ENCODE assay signal across 8 cellular contexts in genomic region chr1:201537966-201538617, GRCh38. TPM values are rescaled to one million over a fixed set of nuclear protein-coding genes. Genes with fewer than 3 reads are reported as not detected.
DNase-seq lines count a peak whose midpoint lies in the region; ATAC-seq and TF ChIP-seq lines count a peak whose summit lies in the region.

No MANE protein-coding gene starts in this region.

- ATAC-seq in activated T-cell treated with anti-CD3 and anti-CD28 coated beads, Interleukin-2, amount 50 U/mL, for 4 hours: peak in 1 of 2 donors; percentile 9
- ATAC-seq in thoracic aorta (ENCODE audit: insufficient number of reproducible peaks, low FRiP score, low read depth) (no peak), GM19463 (IDR thresholded peaks at IDR 0.05; ENCODE audit: unreplicated experiment) (no peak)

- intact Hi-C loops in adrenal gland (cut with DNase I): no loop called here

- H3K36me3 Mint-ChIP-seq in activated T-cell treated with anti-CD3 and anti-CD28 coated beads, Interleukin-2, amount 50 U/mL, for 4 hours (ENCODE audit: insufficient read depth): peaks cover 2% of the 10 kb centered on the region

- peak overlapping the region in 1 of 4 donors; percentile 72 for H3K4me3 ChIP-seq in adrenal gland
- peak overlapping the region; percentile 87 for H3K4me3 ChIP-seq in thoracic aorta

- H3K9me3 ChIP-seq in adrenal gland (replicated peaks in 1 of 3) (no peaks in the 10 kb centered on the region), thoracic aorta (no peaks in the 10 kb centered on the region)

- WGBS in adrenal gland, 4 donors: 24 to 49% (median 35%) methylated on average over 5 to 6 of the region's 6 CpGs

- H3K4me1 ChIP-seq in adrenal gland (replicated peaks in 1 of 2): peaks cover 0 to 56% of the 10 kb centered on the region in 2 donors
- H3K4me1 ChIP-seq in thoracic aorta (ENCODE audit: control insufficient read depth in 1 of 2, low read depth in 2 of 2): peaks cover 54 to 80% of the 10 kb centered on the region in 2 donors

- no peaks in the 10 kb centered on the region for H3K9me3 Mint-ChIP-seq in activated T-cell treated with anti-CD3 and anti-CD28 coated beads, Interleukin-2, amount 50 U/mL, for 4 hours

- no peak for DNase-seq in activated T-cell treated with anti-CD3 and anti-CD28 coated beads, Interleukin-2, amount 50 U/mL, for 4 hours
- no peak for DNase-seq in activated T-cell treated with anti-CD3 and anti-CD28 coated beads, Interleukin-2, amount 50 U/mL, for 1 hour
- DNase-seq in adrenal gland: peak in 1 of 7 donors; percentile 51
- DNase-seq in kidney tubule cell (ENCODE audit: low spot score): peak; percentile 47
- no peak for DNase-seq in thoracic aorta (ENCODE audit: low spot score)
- DNase-seq in germinal center (ENCODE audit: low spot score): no peak
- no peak for DNase-seq in NCI-H2171 (lab: John Stamatoyannopoulos, UW)

- TF ChIP-seq CTCF in adrenal gland (IDR thresholded peaks at IDR 0.05) (no peak), thoracic aorta (IDR thresholded peaks at IDR 0.05) (no peak)

- peak overlapping the region; percentile 64 for H3K4me3 Mint-ChIP-seq in activated T-cell treated with anti-CD3 and anti-CD28 coated beads, Interleukin-2, amount 50 U/mL, for 4 hours

- no peaks in the 10 kb centered on the region for H3K36me3 ChIP-seq in adrenal gland (replicated peaks in 1 of 2)
- H3K36me3 ChIP-seq in thoracic aorta: no peaks in the 10 kb centered on the region

- H3K27me3 Mint-ChIP-seq in activated T-cell treated with anti-CD3 and anti-CD28 coated beads, Interleukin-2, amount 50 U/mL, for 4 hours (ENCODE audit: low read depth): peaks cover 60% of the 10 kb centered on the region

- peaks cover 20% of the 10 kb centered on the region for H3K4me1 Mint-ChIP-seq in activated T-cell treated with anti-CD3 and anti-CD28 coated beads, Interleukin-2, amount 50 U/mL, for 4 hours (ENCODE audit: low read depth)

- H3K27ac ChIP-seq in adrenal gland (peak overlapping the region in 3 of 5 donors; percentile 0 to 83 (median 77)), thoracic aorta (peak overlapping the region; percentile 92 to 93)

- no peak for TF ChIP-seq POLR2A in adrenal gland (IDR thresholded peaks at IDR 0.05)

- H3K27me3 ChIP-seq in adrenal gland: peaks cover 4% of the 10 kb centered on the region
- no peaks in the 10 kb centered on the region for H3K27me3 ChIP-seq in thoracic aorta (replicated peaks; ENCODE audit: insufficient read depth)

RNA-seq across cellular contexts. Expression of gene NAV1, which starts 0.8 kb away (rescaled TPM):
- total RNA-seq in activated T-cell treated with anti-CD3 and anti-CD28 coated beads, Interleukin-2, amount 50 U/mL, for 4 hours: 1 to 10 TPM in 2 of 3 donors, under 1 TPM in 1; 0.81 to 1.3 (median 1.1) TPM
- total RNA-seq in adrenal gland (10 to 100 TPM; 12.4 to 21.9 (median 17.1) TPM), thoracic aorta (100 to 1,000 TPM; 126 to 255 TPM)
- polyA plus RNA-seq in adrenal gland: 10 to 100 TPM in 1 of 3 donors, 1 to 10 TPM in 2; 3.0 to 11.3 (median 4.4) TPM

RNA-seq across cellular contexts. Expression of gene CSRP1, which starts 31.2 kb away (rescaled TPM):
- total RNA-seq in activated T-cell treated with anti-CD3 and anti-CD28 coated beads, Interleukin-2, amount 50 U/mL, for 4 hours: 10 to 100 TPM; 51.5 to 54.3 (median 52.4) TPM
- 100 to 1,000 TPM in 5 of 8 donors, 10 to 100 TPM in 3; 67.6 to 470 (median 200) TPM for total RNA-seq in adrenal gland
- 100 to 1,000 TPM in 2 of 3 donors, 10 to 100 TPM in 1; 85.6 to 159 (median 156) TPM for polyA plus RNA-seq in adrenal gland
- total RNA-seq in thoracic aorta: 1,000 to 10,000 TPM; 2,051 to 3,060 TPM

Comparison
In these comparisons a context has a peak if more than half of its experiments do, and no peak if none do; other contexts are left out.
1. RNA of gene NAV1, which starts 0.8 kb away (total RNA-seq): 126 to 255 TPM in thoracic aorta and 12.4 to 21.9 TPM in adrenal gland; 0.81 to 1.3 TPM in activated T-cell treated with anti-CD3 and anti-CD28 coated beads, Interleukin-2, amount 50 U/mL, for 4 hours; every median in the first group is over 4 times any median in the second.
2. RNA of gene CSRP1, which starts 31.2 kb away (total RNA-seq): 2,051 to 3,060 TPM in thoracic aorta; 67.6 to 470 TPM in adrenal gland and 51.5 to 54.3 TPM in activated T-cell treated with anti-CD3 and anti-CD28 coated beads, Interleukin-2, amount 50 U/mL, for 4 hours; every median in the first group is over 4 times any median in the second.